Comparison of ENCODE assay signal across 26 cellular contexts in genomic region chr14:102150083-102150482, GRCh38.
"Had no signal": no experiment of that assay in that cellular context is flagged by ENCODE, and none has a peak within 500 bp of the region (broad histone marks: within the 10 kb centered on the region; RNA-seq: fewer than 3 reads in every experiment).

No MANE protein-coding gene starts in this region.

- DNase-seq: colonic mucosa; cortex of kidney; effector CD8-positive, alpha-beta T cell; effector memory CD8-positive, alpha-beta T cell; endodermal cell; esophagus squamous epithelium; foreskin fibroblast; foreskin melanocyte; gastrocnemius medialis; glutamatergic neuron; head of caudate nucleus; heart right ventricle; hypothalamus; immature natural killer cell; islet precursor cell; kidney; kidney glomerular epithelial cell; left colon; left ventricle myocardium superior; lower lobe of right lung; mesenchymal stem cell; mucosa of descending colon; naive B cell had no signal

- FAIRE-seq: endometrium, kidney had no signal

- ATAC-seq: effector memory CD8-positive, alpha-beta T cell; esophagus mucosa; gastrocnemius medialis; lower lobe of right lung had no signal

- H3K36me3 ChIP-seq: colonic mucosa, gastrocnemius medialis had no signal

- H3K4me3 ChIP-seq: colonic mucosa, esophagus squamous epithelium, gastrocnemius medialis, heart right ventricle, lower lobe of right lung, mucosa of descending colon had no signal

- H3K27ac ChIP-seq: colonic mucosa, epithelial cell of prostate, esophagus squamous epithelium, gastrocnemius medialis, lower lobe of right lung had no signal

- H3K9me3 ChIP-seq: colonic mucosa, esophagus squamous epithelium, gastrocnemius medialis, heart right ventricle, lower lobe of right lung, mucosa of descending colon had no signal

- H3K27me3 ChIP-seq: colonic mucosa, esophagus squamous epithelium, gastrocnemius medialis, heart right ventricle had no signal
